In the genomic region with DNA sequence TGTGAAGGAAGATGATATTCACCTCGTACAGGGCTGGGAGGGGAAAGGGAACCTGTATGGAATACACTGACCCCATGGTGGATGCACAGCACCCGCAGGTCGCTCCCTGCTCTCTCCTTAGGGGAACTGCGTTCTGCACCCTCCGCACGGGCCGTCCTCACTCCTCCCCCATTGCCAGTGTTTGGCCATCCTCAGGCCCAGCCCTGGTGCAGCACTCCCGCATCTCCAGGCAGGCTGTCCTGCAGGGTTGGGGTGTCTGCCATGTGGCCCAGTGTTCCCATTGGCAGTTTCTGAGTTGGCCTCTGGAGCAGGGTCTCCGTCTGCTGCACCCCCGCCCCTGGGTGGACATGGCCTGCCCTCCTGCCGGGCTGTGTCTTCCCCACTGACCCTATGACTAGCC, we compare ENCODE assay signal across 17 cellular contexts. TPM values are rescaled to one million over a fixed set of nuclear protein-coding genes. Genes with fewer than 3 reads are reported as not detected.
DNase-seq lines count a peak whose midpoint lies in the region; ATAC-seq and TF ChIP-seq lines count a peak whose summit lies in the region.
"Had no signal": no experiment of that assay in that cellular context is flagged by ENCODE, and none has a peak within 500 bp of the region (broad histone marks: within the 10 kb centered on the region; RNA-seq: fewer than 3 reads in every experiment).

No MANE protein-coding gene starts in this region.

- H3K27ac ChIP-seq in left ventricle myocardium inferior (replicated peaks) (no peak overlapping the region), right atrium auricular region (no peak overlapping the region), spleen (no peak overlapping the region), breast epithelium (no peak overlapping the region)
- H3K27ac ChIP-seq: BLaER1 treated with 17β-estradiol and CSF1 and Interleukin-3, amounts not matched to agents 10 nM and 100 nM; GM23248; KMS-11 had no signal

- peaks cover 89% of the 10 kb centered on the region for H3K36me3 ChIP-seq in left ventricle myocardium inferior
- peaks cover 42% of the 10 kb centered on the region for H3K36me3 ChIP-seq in right atrium auricular region
- no peaks in the 10 kb centered on the region for H3K36me3 ChIP-seq in NT2/D1 (ENCODE audit: insufficient read depth, insufficient read length, low read length)
- H3K36me3 ChIP-seq in spleen = peaks cover 0 to 96% (median 26%) of the 10 kb centered on the region in 6 donors
- no peaks in the 10 kb centered on the region for H3K36me3 ChIP-seq in breast epithelium

- H3K4me1 Mint-ChIP-seq in T-helper 17 cell = peaks cover 5% of the 10 kb centered on the region
- H3K4me1 Mint-ChIP-seq: CD4-positive, CD25-positive, alpha-beta regulatory T cell; IgD-negative memory B cell had no signal

- TF ChIP-seq POLR2A in spleen (IDR thresholded peaks at IDR 0.05) = no peak
- TF ChIP-seq POLR2A in breast epithelium (IDR thresholded peaks at IDR 0.05) = no peak

- peak overlapping the region; percentile 32 for H3K9ac ChIP-seq in NT2/D1 (ENCODE audit: insufficient read length, low read depth)
- H3K9ac ChIP-seq: BLaER1 treated with 17β-estradiol and CSF1 and Interleukin-3, amounts not matched to agents 10 nM and 100 nM; GM23248; KMS-11 had no signal

- intact Hi-C loops in left ventricle myocardium inferior (cut with micrococcal nuclease) = no loop called here
- intact Hi-C loops in spleen (cut with DNase I; ENCODE audit: low total_unique reads) = no loop called here
- intact Hi-C loops in breast epithelium (cut with DNase I; ENCODE audit: low total_unique reads) = no loop called here

- ATAC-seq in T-helper 17 cell = no peak

- peaks cover 4% of the 10 kb centered on the region for H3K4me1 ChIP-seq in left ventricle myocardium inferior
- no peaks in the 10 kb centered on the region for H3K4me1 ChIP-seq in right atrium auricular region
- peaks cover 16% of the 10 kb centered on the region for H3K4me1 ChIP-seq in NT2/D1 (ENCODE audit: insufficient read depth, insufficient read length)
- H3K4me1 ChIP-seq in spleen = peaks cover 0 to 22% (median 13%) of the 10 kb centered on the region in 6 donors
- no peaks in the 10 kb centered on the region for H3K4me1 ChIP-seq in breast epithelium

- no peak overlapping the region for H3K4me3 ChIP-seq in left ventricle myocardium inferior
- no peak overlapping the region for H3K4me3 ChIP-seq in right atrium auricular region
- no peak overlapping the region for H3K4me3 ChIP-seq in NT2/D1 (ENCODE audit: insufficient read length, low read depth)
- no peak overlapping the region for H3K4me3 ChIP-seq in spleen
- H3K4me3 ChIP-seq in breast epithelium = no peak overlapping the region
- H3K4me3 ChIP-seq: BLaER1 treated with 17β-estradiol and CSF1 and Interleukin-3, amounts not matched to agents 10 nM and 100 nM; GM23248 had no signal

- H3K9me3 ChIP-seq in left ventricle myocardium inferior (replicated peaks) (no peaks in the 10 kb centered on the region), right atrium auricular region (no peaks in the 10 kb centered on the region), NT2/D1 (ENCODE audit: insufficient read depth, low read length) (no peaks in the 10 kb centered on the region), spleen (no peaks in the 10 kb centered on the region), breast epithelium (no peaks in the 10 kb centered on the region), T-helper 17 cell (ENCODE audit: control insufficient read depth, low read length, poor library complexity, severe bottlenecking) (no peaks in the 10 kb centered on the region)
- H3K9me3 ChIP-seq: BLaER1 treated with 17β-estradiol and CSF1 and Interleukin-3, amounts not matched to agents 10 nM and 100 nM had no signal

- peak; percentile 4 for DNase-seq in left ventricle myocardium inferior
- DNase-seq in right atrium auricular region (ENCODE audit: low spot score) = no peak
- no peak for DNase-seq in NT2/D1 (ENCODE audit: low read depth, low spot score)
- DNase-seq in spleen = peak; percentile 69
- no peak for DNase-seq in breast epithelium (ENCODE audit: low spot score in 2 of 2)
- DNase-seq in T-helper 17 cell = no peak
- no peak for DNase-seq in activated CD8-positive, alpha-beta memory T cell treated with anti-CD3 and anti-CD28 coated beads, Interleukin-2, amount 50 U/mL, for 48 hours
- DNase-seq: ACHN; CD4-positive, CD25-positive, alpha-beta regulatory T cell; DMS 273 treated with DMSO at 0.1 percent for 48 hours; GM23248; HCEC 1CT; HFFc6 had no signal

- no peak overlapping the region for H3K4me3 Mint-ChIP-seq in T-helper 17 cell
- H3K4me3 Mint-ChIP-seq: CD4-positive, CD25-positive, alpha-beta regulatory T cell; HFFc6; IgD-negative memory B cell had no signal

- no peak for TF ChIP-seq CTCF in left ventricle myocardium inferior (IDR thresholded peaks at IDR 0.05; ENCODE audit: borderline replicate concordance)
- no peak for TF ChIP-seq CTCF in right atrium auricular region (IDR thresholded peaks at IDR 0.05)
- no peak for TF ChIP-seq CTCF in spleen (IDR thresholded peaks at IDR 0.05 in 8 of 11, conservative IDR thresholded peaks at IDR 0.05 in 3 of 11)
- no peak for TF ChIP-seq CTCF in breast epithelium (IDR thresholded peaks at IDR 0.05)

- no peak overlapping the region for H3K27ac Mint-ChIP-seq in T-helper 17 cell
- H3K27ac Mint-ChIP-seq: HFFc6 had no signal

- H3K27me3 Mint-ChIP-seq in T-helper 17 cell = no peaks in the 10 kb centered on the region
- H3K27me3 Mint-ChIP-seq: CD4-positive, CD25-positive, alpha-beta regulatory T cell; IgD-negative memory B cell had no signal

- WGBS in spleen, 5 donors = 94 to 97% (median 96%) methylated on average over 11 of the region's 11 CpGs

- H3K27me3 ChIP-seq in left ventricle myocardium inferior (ENCODE audit: low read depth) (no peaks in the 10 kb centered on the region), right atrium auricular region (no peaks in the 10 kb centered on the region), NT2/D1 (ENCODE audit: insufficient read depth, insufficient read length) (no peaks in the 10 kb centered on the region), spleen (replicated peaks in 1 of 7) (no peaks in the 10 kb centered on the region), breast epithelium (no peaks in the 10 kb centered on the region)

- H3K36me3 Mint-ChIP-seq in T-helper 17 cell (ENCODE audit: low read depth) = peaks cover 2% of the 10 kb centered on the region

RNA-seq across cellular contexts. Expression of gene PARVG, which starts 19.1 kb away (rescaled TPM):
- total RNA-seq in left ventricle myocardium inferior (2.8 TPM), right atrium auricular region (1 to 10 TPM; 2.1 to 7.2 TPM), spleen (100 to 1,000 TPM; 129 to 226 (median 142) TPM), breast epithelium (10 to 100 TPM; 10.2 to 39.2 (median 26.2) TPM), T-helper 17 cell (10 to 100 TPM; 89.1 to 94.7 TPM)
- 100 to 1,000 TPM; 118 to 214 (median 204) TPM for polyA plus RNA-seq in spleen
- total RNA-seq: A172, GM23248, HFFc6 had no signal
- polyA plus RNA-seq: GM23248 had no signal

Comparison
In these comparisons a context has a peak if more than half of its experiments do, and no peak if none do; other contexts are left out.
1. DNase-seq: peak in left ventricle myocardium inferior (single experiment) and spleen (single experiment); none in right atrium auricular region (single experiment), NT2/D1 (single experiment), breast epithelium (0 of 2), T-helper 17 cell (0 of 3) and activated CD8-positive, alpha-beta memory T cell treated with anti-CD3 and anti-CD28 coated beads, Interleukin-2, amount 50 U/mL, for 48 hours (single experiment).